14 cellular contexts compared by ENCODE assay signal in the genomic region with DNA sequence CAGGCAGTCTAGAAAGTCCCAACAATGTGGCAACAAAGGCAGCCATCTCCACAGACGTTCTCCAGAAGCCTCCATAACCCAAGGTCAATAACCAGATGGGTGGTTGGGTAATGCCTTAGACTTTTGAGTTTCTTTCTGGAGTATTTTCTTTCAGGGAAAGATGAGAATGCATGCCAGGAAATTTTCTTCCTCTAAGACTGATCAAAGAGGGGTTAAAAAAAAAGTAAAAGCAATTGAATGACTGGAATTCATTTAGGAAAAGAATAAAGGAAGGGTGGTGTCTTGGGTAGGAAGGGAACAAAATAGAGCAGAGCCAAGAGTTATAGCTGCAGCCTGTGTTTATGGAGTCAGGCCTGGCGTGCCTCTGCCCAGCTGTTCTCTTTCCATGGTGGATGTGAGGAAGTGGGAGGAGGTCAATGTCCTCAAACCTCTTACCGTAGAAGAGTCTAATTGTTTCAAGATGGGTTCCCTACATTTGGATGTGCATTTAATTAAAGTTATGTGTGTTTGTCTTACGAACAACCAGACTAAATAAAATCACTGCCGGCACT.
A peak's percentile ranks its signal among the peaks of the same experiment; 100 is the strongest.
DNase-seq lines count a peak whose midpoint lies in the region; ATAC-seq and TF ChIP-seq lines count a peak whose summit lies in the region.
"Had no signal": no experiment of that assay in that cellular context is flagged by ENCODE, and none has a peak within 500 bp of the region (broad histone marks: within the 10 kb centered on the region; RNA-seq: fewer than 3 reads in every experiment).

No MANE protein-coding gene starts in this region.

- H3K27me3 ChIP-seq in adipocyte (replicated peaks; ENCODE audit: control insufficient read depth, insufficient read depth, low read length) (no peaks in the 10 kb centered on the region), gastroesophageal sphincter (no peaks in the 10 kb centered on the region)
- H3K27me3 ChIP-seq in CD4-positive, alpha-beta T cell (ENCODE audit: control insufficient read depth, insufficient read depth, low read length): no peaks in the 10 kb centered on the region

- H3K9me3 ChIP-seq in adipocyte (ENCODE audit: control insufficient read depth, low read length) (no peaks in the 10 kb centered on the region), gastroesophageal sphincter (no peaks in the 10 kb centered on the region)
- no peaks in the 10 kb centered on the region for H3K9me3 ChIP-seq in CD4-positive, alpha-beta T cell (ENCODE audit: control insufficient read depth, low read length)

- DNase-seq in AG10803 (ENCODE audit: low read depth) (peak; percentile 100), adipocyte (ENCODE audit: low read depth) (peak; percentile 97), sciatic nerve (ENCODE audit: low spot score) (peak; percentile 74), kidney glomerular epithelial cell (lab: John Stamatoyannopoulos, UW) (no peak), midbrain (lab: John Stamatoyannopoulos, UW) (no peak)
- no peak for DNase-seq in CD4-positive, alpha-beta T cell
- DNase-seq: activated CD4-positive, alpha-beta T cell treated with anti-CD3 and anti-CD28 coated beads, Interleukin-2, amount 10 ng/mL, durations not matched to agents 24 days and 14 days; effector memory CD4-positive, alpha-beta T cell; NCI-H1105 treated with DMSO at 0.1 percent for 48 hours had no signal

- no peaks in the 10 kb centered on the region for H3K4me1 Mint-ChIP-seq in CD4-positive, alpha-beta T cell (ENCODE audit: low read depth)
- H3K4me1 Mint-ChIP-seq: activated CD4-positive, alpha-beta T cell treated with anti-CD3 and anti-CD28 coated beads, Interleukin-2, amount 10 ng/mL, durations not matched to agents 24 days and 14 days; CD14-positive monocyte had no signal

- H3K4me3 ChIP-seq in AG10803 (ENCODE audit: low read length): no peak overlapping the region
- peak overlapping the region; percentile 2 for H3K4me3 ChIP-seq in adipocyte (ENCODE audit: low read length)
- H3K4me3 ChIP-seq in gastroesophageal sphincter: no peak overlapping the region

- no peak for TF ChIP-seq EP300 in gastroesophageal sphincter (IDR thresholded peaks at IDR 0.05)

- no peak for TF ChIP-seq POLR2A in gastroesophageal sphincter (IDR thresholded peaks at IDR 0.05)

- H3K27me3 Mint-ChIP-seq in CD4-positive, alpha-beta T cell: no peaks in the 10 kb centered on the region
- H3K27me3 Mint-ChIP-seq: activated CD4-positive, alpha-beta T cell treated with anti-CD3 and anti-CD28 coated beads, Interleukin-2, amount 10 ng/mL, durations not matched to agents 24 days and 14 days had no signal

- peaks cover 2% of the 10 kb centered on the region for H3K9me3 Mint-ChIP-seq in CD4-positive, alpha-beta T cell
- H3K9me3 Mint-ChIP-seq: activated CD4-positive, alpha-beta T cell treated with anti-CD3 and anti-CD28 coated beads, Interleukin-2, amount 10 ng/mL, durations not matched to agents 24 days and 14 days had no signal

- whole genome bisulfite sequencing in gastroesophageal sphincter (ENCODE audit: low coverage in 1 of 2), 2 donors: 40 to 49% methylated on average over 5 of the region's 5 CpGs

- CTCF ChIA-PET in CD4-positive, alpha-beta T cell (lab: Charles Lee): no interaction called here

- ATAC-seq in gastroesophageal sphincter: peak; percentile 66
- ATAC-seq in sciatic nerve: peak; percentile 97
- ATAC-seq in HG02678 (IDR thresholded peaks at IDR 0.05; ENCODE audit: unreplicated experiment): no peak
- ATAC-seq in CD4-positive, alpha-beta T cell (ENCODE audit: poor library complexity): no peak

- POLR2A ChIA-PET in CD4-positive, alpha-beta T cell (lab: Charles Lee): no interaction called here

- no peak overlapping the region for H3K9ac ChIP-seq in adipocyte (ENCODE audit: low read length)
- H3K9ac ChIP-seq: parathyroid adenoma had no signal

- H3K4me1 ChIP-seq in adipocyte (ENCODE audit: control insufficient read depth, insufficient read depth, low read length): peaks cover 18% of the 10 kb centered on the region
- peaks cover 0 to 7% (median 0%) of the 10 kb centered on the region in 3 donors for H3K4me1 ChIP-seq in gastroesophageal sphincter
- H3K4me1 ChIP-seq: parathyroid adenoma had no signal

- H3K27ac Mint-ChIP-seq in CD4-positive, alpha-beta T cell: no peak overlapping the region
- H3K27ac Mint-ChIP-seq: activated CD4-positive, alpha-beta T cell treated with anti-CD3 and anti-CD28 coated beads, Interleukin-2, amount 10 ng/mL, durations not matched to agents 24 days and 14 days; CD14-positive monocyte had no signal

- peak overlapping the region in 1 of 4 donors; percentile 16 for H3K27ac ChIP-seq in gastroesophageal sphincter
- no peak overlapping the region for H3K27ac ChIP-seq in CD4-positive, alpha-beta T cell (ENCODE audit: low read depth, low read length)
- H3K27ac ChIP-seq: HL-60, parathyroid adenoma had no signal

- no peaks in the 10 kb centered on the region for H3K36me3 Mint-ChIP-seq in CD4-positive, alpha-beta T cell (ENCODE audit: low read depth)
- H3K36me3 Mint-ChIP-seq: CD14-positive monocyte had no signal

- H3K4me3 Mint-ChIP-seq in CD4-positive, alpha-beta T cell: no peak overlapping the region
- H3K4me3 Mint-ChIP-seq: activated CD4-positive, alpha-beta T cell treated with anti-CD3 and anti-CD28 coated beads, Interleukin-2, amount 10 ng/mL, durations not matched to agents 24 days and 14 days; CD14-positive monocyte had no signal

- H3K36me3 ChIP-seq in adipocyte (ENCODE audit: control insufficient read depth, insufficient read depth, low read length, severe bottlenecking) (peaks cover 23% of the 10 kb centered on the region), gastroesophageal sphincter (peaks cover 0 to 53% of the 10 kb centered on the region in 2 donors)

- intact Hi-C loops in sciatic nerve (cut with DNase I): no loop called here
- intact Hi-C loops in CD4-positive, alpha-beta T cell (cut with DNase I, micrococcal nuclease): no loop called here

- TF ChIP-seq CTCF in AG10803 (conservative IDR thresholded peaks at IDR 0.05; ENCODE audit: low read length) (no peak), gastroesophageal sphincter (IDR thresholded peaks at IDR 0.05) (no peak)
- TF ChIP-seq CTCF in CD4-positive, alpha-beta T cell (IDR thresholded peaks at IDR 0.05): no peak

Comparison
In these comparisons a context has a peak if more than half of its experiments do, and no peak if none do; other contexts are left out.
1. DNase-seq: peak in AG10803 (single experiment), adipocyte (single experiment) and sciatic nerve (single experiment); none in CD4-positive, alpha-beta T cell (0 of 10), kidney glomerular epithelial cell (single experiment) and midbrain (single experiment).
2. ATAC-seq: peak in gastroesophageal sphincter (single experiment) and sciatic nerve (single experiment); none in HG02678 (single experiment) and CD4-positive, alpha-beta T cell (single experiment).